Comparison of ENCODE assay signal across 1 cellular context in the genomic region with DNA sequence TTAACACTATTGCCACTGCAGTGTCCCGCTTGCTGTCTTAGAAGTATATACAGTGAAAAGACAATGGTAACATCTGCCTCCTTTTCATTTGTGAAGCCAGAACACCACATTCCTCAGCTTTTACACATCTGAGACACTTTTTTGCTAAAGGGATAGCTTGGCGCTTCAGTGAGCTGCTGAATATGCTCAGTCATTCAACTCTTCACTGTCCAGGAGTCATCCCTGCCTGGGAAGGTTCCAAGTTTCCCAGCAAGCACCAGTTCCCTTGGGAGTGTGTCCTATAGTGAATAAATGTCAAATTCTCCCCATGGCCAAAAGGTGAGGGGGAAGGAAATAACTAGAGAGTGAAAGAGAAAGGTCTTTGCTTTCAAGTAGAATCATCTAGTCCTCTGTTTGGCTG.
TF ChIP-seq lines count a peak whose summit lies in the region.

No MANE protein-coding gene starts in this region.

TF ChIP-seq in IMR-90, 13 proteins besides CTCF, POLR2A, EP300 and RAD21:
- no peak for TF ChIP-seq MAZ (IDR thresholded peaks at IDR 0.05; ENCODE audit: borderline replicate concordance, low read depth, low read length)
- TF ChIP-seq BHLHE40 (IDR thresholded peaks at IDR 0.05; ENCODE audit: low read depth, low read length), result no peak
- TF ChIP-seq NFE2L2 (IDR thresholded peaks at IDR 0.05; ENCODE audit: low read depth, low read length), result peak; percentile 90
- peak; percentile 8; the same call in 1 of the 2 replicates for TF ChIP-seq FOS (IDR thresholded peaks at IDR 0.05; ENCODE audit: low read depth, low read length)
- TF ChIP-seq CEBPB (IDR thresholded peaks at IDR 0.05; ENCODE audit: low read depth, low read length), result no peak
- TF ChIP-seq RCOR1 (IDR thresholded peaks at IDR 0.05; ENCODE audit: insufficient replicate concordance, low read length), result no peak
- TF ChIP-seq, protein P1, sequence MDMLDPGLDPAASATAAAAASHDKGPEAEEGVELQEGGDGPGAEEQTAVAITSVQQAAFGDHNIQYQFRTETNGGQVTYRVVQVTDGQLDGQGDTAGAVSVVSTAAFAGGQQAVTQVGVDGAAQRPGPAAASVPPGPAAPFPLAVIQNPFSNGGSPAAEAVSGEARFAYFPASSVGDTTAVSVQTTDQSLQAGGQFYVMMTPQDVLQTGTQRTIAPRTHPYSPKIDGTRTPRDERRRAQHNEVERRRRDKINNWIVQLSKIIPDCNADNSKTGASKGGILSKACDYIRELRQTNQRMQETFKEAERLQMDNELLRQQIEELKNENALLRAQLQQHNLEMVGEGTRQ (IDR thresholded peaks at IDR 0.05; ENCODE audit: low read depth, low read length), result no peak
- TF ChIP-seq MAFK (IDR thresholded peaks at IDR 0.05; ENCODE audit: low read depth, low read length), result peak; percentile 45; the same call in 1 of the 2 replicates
- TF ChIP-seq MXI1 (IDR thresholded peaks at IDR 0.05; ENCODE audit: borderline replicate concordance, low read depth, low read length), result no peak
